8 cellular contexts compared by ENCODE assay signal in genomic region chr16:75621170-75621477, GRCh38. TPM values are rescaled to one million over a fixed set of nuclear protein-coding genes. Genes with fewer than 3 reads are reported as not detected.
A peak's percentile ranks its signal among the peaks of the same experiment; 100 is the strongest.
DNase-seq lines count a peak whose midpoint lies in the region; TF ChIP-seq lines count a peak whose summit lies in the region.

No MANE protein-coding gene starts in this region.

- DNase-seq in AML-193 (lab: John Stamatoyannopoulos, UW) (peak; percentile 31 to 48), GM12865 (ENCODE audit: low read depth) (peak; percentile 61), RWPE1 (ENCODE audit: low spot score) (peak; percentile 18), fibroblast of lung (ENCODE audit: low read depth in 2 of 2) (peak; percentile 22 to 60), stromal cell of bone marrow (ENCODE audit: low read depth) (peak; percentile 34), UCSD-AML1 (lab: John Stamatoyannopoulos, UW; ENCODE audit: unreplicated experiment) (no peak), SKM-1 (lab: John Stamatoyannopoulos, UW; ENCODE audit: unreplicated experiment) (no peak)
- no peak for DNase-seq in stimulated activated CD4-positive, alpha-beta T cell treated with anti-CD3 and anti-CD28 coated beads, Interleukin-4, amount 100 ng/mL, for 4 hours

- H3K27me3 ChIP-seq in fibroblast of lung (ENCODE audit: control insufficient read depth, insufficient read depth, low read length) = no peaks in the 10 kb centered on the region

- H3K27ac ChIP-seq in RWPE1 = no peak overlapping the region
- H3K27ac ChIP-seq in fibroblast of lung (ENCODE audit: insufficient read depth, low read length) = no peak overlapping the region

- no peak overlapping the region for H3K9ac ChIP-seq in fibroblast of lung (ENCODE audit: insufficient read depth, low read length)

- POLR2A ChIA-PET in RWPE1 (lab: Yijun Ruan, JAX; ENCODE audit: low non-redundant PET) = no interaction called here

- H3K4me1 ChIP-seq in fibroblast of lung (ENCODE audit: control insufficient read depth, extremely low read depth, insufficient read depth, low read length) = peaks cover 4% of the 10 kb centered on the region

- H2AFZ ChIP-seq in fibroblast of lung (ENCODE audit: low read length) = no peak overlapping the region

- no peaks in the 10 kb centered on the region for H4K20me1 ChIP-seq in fibroblast of lung (ENCODE audit: control insufficient read depth, extremely low read depth, insufficient read depth, low read length)

- CTCF ChIA-PET in RWPE1 (lab: Yijun Ruan, JAX) = no interaction called here

- no peak overlapping the region for H3K4me2 ChIP-seq in fibroblast of lung (ENCODE audit: extremely low read depth, insufficient read depth, low read length)

- no peaks in the 10 kb centered on the region for H3K9me3 ChIP-seq in fibroblast of lung (ENCODE audit: control insufficient read depth, insufficient read depth, low read depth, low read length)

- H3K4me3 ChIP-seq in GM12865 (ENCODE audit: low read depth, low read length) = peak overlapping the region; percentile 79
- peak overlapping the region in 1 of 4 experiments; percentile 6 for H3K4me3 ChIP-seq in fibroblast of lung (replicated peaks in 1 of 4; ENCODE audit: control extremely low read depth in 1 of 4, insufficient read depth in 1 of 4, low read depth in 3 of 4, low read length in 4 of 4)

- H3K79me2 ChIP-seq in fibroblast of lung (ENCODE audit: control insufficient read depth, insufficient read depth, low read length) = peaks cover 5% of the 10 kb centered on the region

- H3K36me3 ChIP-seq in fibroblast of lung (ENCODE audit: control insufficient read depth, insufficient read depth, low read length) = peaks cover 7% of the 10 kb centered on the region

- peak; percentile 57 for TF ChIP-seq CTCF in GM12865 (IDR thresholded peaks at IDR 0.05; ENCODE audit: insufficient read depth, low read depth, low read length, missing control alignments)
- peak; percentile 35 for TF ChIP-seq CTCF in RWPE1 (conservative IDR thresholded peaks at IDR 0.05; ENCODE audit: low read depth)
- TF ChIP-seq CTCF in fibroblast of lung (conservative IDR thresholded peaks at IDR 0.05 in 1 of 2, IDR thresholded peaks at IDR 0.05 in 1 of 2; ENCODE audit: low read depth in 1 of 2, low read length in 2 of 2) = peak; percentile 59 to 64

RNA-seq across cellular contexts. Expression of gene ADAT1, which starts 2.0 kb away (rescaled TPM):
- total RNA-seq in fibroblast of lung = 47.8 and 50.4 TPM in 2 replicates
- polyA plus RNA-seq in fibroblast of lung = 32.1 and 36.2 TPM in 2 replicates
- 28.9 and 29.9 TPM in 2 replicates for polyA plus RNA-seq in fibroblast of lung (2012)
- polyA minus RNA-seq in fibroblast of lung (ENCODE audit: low replicate concordance) = 25.2 and 28.9 TPM in 2 replicates

RNA-seq across cellular contexts. Expression of gene KARS1, which starts 26.3 kb away (rescaled TPM):
- total RNA-seq in fibroblast of lung = 126 and 146 TPM in 2 replicates
- 148 and 185 TPM in 2 replicates for polyA plus RNA-seq in fibroblast of lung
- polyA plus RNA-seq in fibroblast of lung (2012) = 116 and 143 TPM in 2 replicates
- polyA minus RNA-seq in fibroblast of lung (ENCODE audit: low replicate concordance) = 52.0 and 73.3 TPM in 2 replicates

RNA-seq across cellular contexts. Expression of gene TERF2IP, which starts 26.4 kb away (rescaled TPM):
- 46.0 and 54.7 TPM in 2 replicates for total RNA-seq in fibroblast of lung
- 41.2 and 47.5 TPM in 2 replicates for polyA plus RNA-seq in fibroblast of lung
- polyA plus RNA-seq in fibroblast of lung (2012) = 40.6 and 45.2 TPM in 2 replicates
- polyA minus RNA-seq in fibroblast of lung (ENCODE audit: low replicate concordance) = 1.5 and 4.5 TPM in 2 replicates

RNA-seq across cellular contexts. Expression of gene GABARAPL2, which starts 54.9 kb away (rescaled TPM):
- 28.2 and 37.3 TPM in 2 replicates for total RNA-seq in fibroblast of lung
- 116 and 159 TPM in 2 replicates for polyA plus RNA-seq in fibroblast of lung
- 112 and 127 TPM in 2 replicates for polyA plus RNA-seq in fibroblast of lung (2012)
- polyA minus RNA-seq in fibroblast of lung (ENCODE audit: low replicate concordance) = 3.8 and 8.1 TPM in 2 replicates

RNA-seq across cellular contexts. Expression of gene CPHXL2, which starts 55.7 kb away (rescaled TPM):
- not detected in 2 replicates for total RNA-seq in fibroblast of lung
- polyA plus RNA-seq in fibroblast of lung = not detected in 2 replicates
- not detected in 2 replicates for polyA plus RNA-seq in fibroblast of lung (2012)
- polyA minus RNA-seq in fibroblast of lung (ENCODE audit: low replicate concordance) = not detected in 2 replicates

Comparison
In these comparisons a context has a peak if more than half of its experiments do, and no peak if none do; other contexts are left out.
1. DNase-seq: peak in AML-193 (2 of 2), GM12865 (single experiment), RWPE1 (single experiment), fibroblast of lung (2 of 2) and stromal cell of bone marrow (single experiment); none in stimulated activated CD4-positive, alpha-beta T cell treated with anti-CD3 and anti-CD28 coated beads, Interleukin-4, amount 100 ng/mL, for 4 hours (0 of 2), UCSD-AML1 (single experiment) and SKM-1 (single experiment).
2. Peak in every context shown above with its lines, with median percentiles within 50 percentile points of each other: CTCF ChIP-seq.